In the genomic region with DNA sequence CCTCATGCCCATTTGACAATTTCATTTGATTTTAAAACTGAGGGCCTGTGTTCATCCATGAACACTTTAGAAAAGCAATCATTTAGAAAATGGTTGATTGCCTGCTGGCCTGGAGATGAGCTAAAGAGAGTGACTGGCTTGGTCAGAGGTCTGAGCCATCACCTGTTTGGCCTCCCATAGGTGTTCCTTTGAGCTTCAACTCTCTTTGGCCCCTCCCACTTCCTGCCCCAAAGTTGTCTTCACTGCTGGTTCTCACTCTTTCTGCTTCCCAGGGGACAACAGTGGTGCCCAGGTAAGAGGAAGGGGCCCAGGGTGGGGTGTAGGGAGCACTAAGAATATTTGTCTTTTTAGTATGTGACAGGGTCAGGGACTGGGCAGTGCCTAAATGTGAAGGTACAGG, we compare ENCODE assay signal across 1 cellular context.
TF ChIP-seq lines count a peak whose summit lies in the region.

No MANE protein-coding gene starts in this region.

TF ChIP-seq in WTC11, 78 proteins besides CTCF, POLR2A, EP300 and RAD21:
- TF ChIP-seq ESRRA (CRISPR knock-in tag; IDR thresholded peaks at IDR 0.05; ENCODE audit: borderline replicate concordance) (no peak), TEAD4 (CRISPR knock-in tag; IDR thresholded peaks at IDR 0.05) (no peak), PRRX2 (CRISPR knock-in tag; IDR thresholded peaks at IDR 0.05) (no peak), ZNF396 (CRISPR knock-in tag; IDR thresholded peaks at IDR 0.05; ENCODE audit: borderline replicate concordance) (no peak), ATF1 (CRISPR knock-in tag; IDR thresholded peaks at IDR 0.05) (no peak)
- TF ChIP-seq, protein P1, sequence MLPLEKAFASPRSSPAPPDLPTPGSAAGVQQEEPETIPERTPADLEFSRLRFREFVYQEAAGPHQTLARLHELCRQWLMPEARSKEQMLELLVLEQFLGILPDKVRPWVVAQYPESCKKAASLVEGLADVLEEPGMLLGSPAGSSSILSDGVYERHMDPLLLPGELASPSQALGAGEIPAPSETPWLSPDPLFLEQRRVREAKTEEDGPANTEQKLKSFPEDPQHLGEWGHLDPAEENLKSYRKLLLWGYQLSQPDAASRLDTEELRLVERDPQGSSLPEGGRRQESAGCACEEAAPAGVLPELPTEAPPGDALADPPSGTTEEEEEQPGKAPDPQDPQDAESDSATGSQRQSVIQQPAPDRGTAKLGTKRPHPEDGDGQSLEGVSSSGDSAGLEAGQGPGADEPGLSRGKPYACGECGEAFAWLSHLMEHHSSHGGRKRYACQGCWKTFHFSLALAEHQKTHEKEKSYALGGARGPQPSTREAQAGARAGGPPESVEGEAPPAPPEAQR (CRISPR knock-in tag; IDR thresholded peaks at IDR 0.05): no peak
- TF ChIP-seq, protein P2, sequence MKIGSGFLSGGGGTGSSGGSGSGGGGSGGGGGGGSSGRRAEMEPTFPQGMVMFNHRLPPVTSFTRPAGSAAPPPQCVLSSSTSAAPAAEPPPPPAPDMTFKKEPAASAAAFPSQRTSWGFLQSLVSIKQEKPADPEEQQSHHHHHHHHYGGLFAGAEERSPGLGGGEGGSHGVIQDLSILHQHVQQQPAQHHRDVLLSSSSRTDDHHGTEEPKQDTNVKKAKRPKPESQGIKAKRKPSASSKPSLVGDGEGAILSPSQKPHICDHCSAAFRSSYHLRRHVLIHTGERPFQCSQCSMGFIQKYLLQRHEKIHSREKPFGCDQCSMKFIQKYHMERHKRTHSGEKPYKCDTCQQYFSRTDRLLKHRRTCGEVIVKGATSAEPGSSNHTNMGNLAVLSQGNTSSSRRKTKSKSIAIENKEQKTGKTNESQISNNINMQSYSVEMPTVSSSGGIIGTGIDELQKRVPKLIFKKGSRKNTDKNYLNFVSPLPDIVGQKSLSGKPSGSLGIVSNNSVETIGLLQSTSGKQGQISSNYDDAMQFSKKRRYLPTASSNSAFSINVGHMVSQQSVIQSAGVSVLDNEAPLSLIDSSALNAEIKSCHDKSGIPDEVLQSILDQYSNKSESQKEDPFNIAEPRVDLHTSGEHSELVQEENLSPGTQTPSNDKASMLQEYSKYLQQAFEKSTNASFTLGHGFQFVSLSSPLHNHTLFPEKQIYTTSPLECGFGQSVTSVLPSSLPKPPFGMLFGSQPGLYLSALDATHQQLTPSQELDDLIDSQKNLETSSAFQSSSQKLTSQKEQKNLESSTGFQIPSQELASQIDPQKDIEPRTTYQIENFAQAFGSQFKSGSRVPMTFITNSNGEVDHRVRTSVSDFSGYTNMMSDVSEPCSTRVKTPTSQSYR (CRISPR knock-in tag; IDR thresholded peaks at IDR 0.05): no peak
- TF ChIP-seq, protein P3, sequence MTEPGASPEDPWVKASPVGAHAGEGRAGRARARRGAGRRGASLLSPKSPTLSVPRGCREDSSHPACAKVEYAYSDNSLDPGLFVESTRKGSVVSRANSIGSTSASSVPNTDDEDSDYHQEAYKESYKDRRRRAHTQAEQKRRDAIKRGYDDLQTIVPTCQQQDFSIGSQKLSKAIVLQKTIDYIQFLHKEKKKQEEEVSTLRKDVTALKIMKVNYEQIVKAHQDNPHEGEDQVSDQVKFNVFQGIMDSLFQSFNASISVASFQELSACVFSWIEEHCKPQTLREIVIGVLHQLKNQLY (CRISPR knock-in tag; IDR thresholded peaks at IDR 0.05): no peak
- TF ChIP-seq, protein P4, sequence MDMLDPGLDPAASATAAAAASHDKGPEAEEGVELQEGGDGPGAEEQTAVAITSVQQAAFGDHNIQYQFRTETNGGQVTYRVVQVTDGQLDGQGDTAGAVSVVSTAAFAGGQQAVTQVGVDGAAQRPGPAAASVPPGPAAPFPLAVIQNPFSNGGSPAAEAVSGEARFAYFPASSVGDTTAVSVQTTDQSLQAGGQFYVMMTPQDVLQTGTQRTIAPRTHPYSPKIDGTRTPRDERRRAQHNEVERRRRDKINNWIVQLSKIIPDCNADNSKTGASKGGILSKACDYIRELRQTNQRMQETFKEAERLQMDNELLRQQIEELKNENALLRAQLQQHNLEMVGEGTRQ (CRISPR knock-in tag; IDR thresholded peaks at IDR 0.05): no peak
- TF ChIP-seq, protein P5, sequence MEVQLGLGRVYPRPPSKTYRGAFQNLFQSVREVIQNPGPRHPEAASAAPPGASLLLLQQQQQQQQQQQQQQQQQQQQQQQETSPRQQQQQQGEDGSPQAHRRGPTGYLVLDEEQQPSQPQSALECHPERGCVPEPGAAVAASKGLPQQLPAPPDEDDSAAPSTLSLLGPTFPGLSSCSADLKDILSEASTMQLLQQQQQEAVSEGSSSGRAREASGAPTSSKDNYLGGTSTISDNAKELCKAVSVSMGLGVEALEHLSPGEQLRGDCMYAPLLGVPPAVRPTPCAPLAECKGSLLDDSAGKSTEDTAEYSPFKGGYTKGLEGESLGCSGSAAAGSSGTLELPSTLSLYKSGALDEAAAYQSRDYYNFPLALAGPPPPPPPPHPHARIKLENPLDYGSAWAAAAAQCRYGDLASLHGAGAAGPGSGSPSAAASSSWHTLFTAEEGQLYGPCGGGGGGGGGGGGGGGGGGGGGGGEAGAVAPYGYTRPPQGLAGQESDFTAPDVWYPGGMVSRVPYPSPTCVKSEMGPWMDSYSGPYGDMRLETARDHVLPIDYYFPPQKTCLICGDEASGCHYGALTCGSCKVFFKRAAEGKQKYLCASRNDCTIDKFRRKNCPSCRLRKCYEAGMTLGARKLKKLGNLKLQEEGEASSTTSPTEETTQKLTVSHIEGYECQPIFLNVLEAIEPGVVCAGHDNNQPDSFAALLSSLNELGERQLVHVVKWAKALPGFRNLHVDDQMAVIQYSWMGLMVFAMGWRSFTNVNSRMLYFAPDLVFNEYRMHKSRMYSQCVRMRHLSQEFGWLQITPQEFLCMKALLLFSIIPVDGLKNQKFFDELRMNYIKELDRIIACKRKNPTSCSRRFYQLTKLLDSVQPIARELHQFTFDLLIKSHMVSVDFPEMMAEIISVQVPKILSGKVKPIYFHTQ (CRISPR knock-in tag; IDR thresholded peaks at IDR 0.05): no peak
- TF ChIP-seq, protein P6, sequence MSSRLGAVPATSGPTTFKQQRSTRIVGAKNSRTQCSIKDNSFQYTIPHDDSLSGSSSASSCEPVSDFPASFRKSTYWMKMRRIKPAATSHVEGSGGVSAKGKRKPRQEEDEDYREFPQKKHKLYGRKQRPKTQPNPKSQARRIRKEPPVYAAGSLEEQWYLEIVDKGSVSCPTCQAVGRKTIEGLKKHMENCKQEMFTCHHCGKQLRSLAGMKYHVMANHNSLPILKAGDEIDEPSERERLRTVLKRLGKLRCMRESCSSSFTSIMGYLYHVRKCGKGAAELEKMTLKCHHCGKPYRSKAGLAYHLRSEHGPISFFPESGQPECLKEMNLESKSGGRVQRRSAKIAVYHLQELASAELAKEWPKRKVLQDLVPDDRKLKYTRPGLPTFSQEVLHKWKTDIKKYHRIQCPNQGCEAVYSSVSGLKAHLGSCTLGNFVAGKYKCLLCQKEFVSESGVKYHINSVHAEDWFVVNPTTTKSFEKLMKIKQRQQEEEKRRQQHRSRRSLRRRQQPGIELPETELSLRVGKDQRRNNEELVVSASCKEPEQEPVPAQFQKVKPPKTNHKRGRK (CRISPR knock-in tag; IDR thresholded peaks at IDR 0.05; ENCODE audit: borderline replicate concordance): no peak
